ENCODE assay signal across 8 cellular contexts in the genomic region with DNA sequence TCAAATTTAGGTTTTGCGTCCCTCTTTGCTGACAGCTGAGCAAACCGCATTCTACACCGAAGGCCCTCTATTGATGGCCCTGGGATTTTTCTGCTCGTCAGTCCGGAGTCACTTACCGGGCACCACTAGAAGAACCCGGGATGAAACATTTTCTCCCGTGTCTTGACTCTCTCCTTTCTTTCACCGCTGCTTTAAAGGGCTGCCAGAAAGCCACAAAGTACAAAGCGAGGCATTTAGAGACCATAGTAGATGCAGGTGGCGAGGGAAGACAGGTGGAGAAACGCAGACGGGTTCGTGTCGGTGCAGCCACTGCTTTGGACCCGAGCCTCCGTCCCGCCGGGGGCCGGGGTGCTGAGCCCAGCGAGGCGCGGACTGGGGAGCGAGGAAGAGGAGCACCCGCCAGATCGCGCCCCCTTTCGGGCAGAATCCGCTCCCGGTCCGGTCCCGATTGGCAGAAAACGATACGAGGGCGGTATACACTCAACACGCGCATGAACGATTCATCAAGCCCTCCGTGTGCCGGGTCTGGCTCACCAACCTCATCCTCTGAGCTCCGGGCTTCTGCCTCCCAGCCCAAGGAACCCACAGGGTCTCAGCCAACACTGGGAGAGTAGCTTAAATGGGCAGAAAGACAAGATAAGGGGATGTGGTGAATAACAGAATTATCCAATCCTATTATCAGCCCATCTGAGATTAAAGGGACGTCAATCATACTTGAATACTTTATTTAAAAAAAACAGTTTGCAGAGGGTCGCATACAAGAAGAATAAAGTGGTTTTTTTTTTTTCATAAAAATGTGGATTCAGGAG.
DNase-seq lines count a peak whose midpoint lies in the region; ATAC-seq and TF ChIP-seq lines count a peak whose summit lies in the region.

No MANE protein-coding gene starts in this region.

- POLR2A ChIA-PET in SK-N-SH (lab: Yijun Ruan, JAX) = no interaction called here

- H3K4me1 ChIP-seq in SK-N-SH (ENCODE audit: control insufficient read depth in 1 of 2, insufficient read depth in 2 of 2, low read depth in 1 of 2, low read length in 1 of 2) = peaks cover 5 to 6% of the 10 kb centered on the region in 2 experiments; a peak in 2 of 4 replicates

- H3K27me3 ChIP-seq in SK-N-SH (ENCODE audit: insufficient read depth) = peaks cover 16% of the 10 kb centered on the region; the same call in 1 of the 2 replicates

- DNase-seq in G401 (ENCODE audit: low spot score) (peak; percentile 76), HFFc6 (peak; percentile 81), NCI-H1048 (lab: John Stamatoyannopoulos, UW) (peak; percentile 27), SK-N-SH (peak; percentile 80), glomerular visceral epithelial cell (ENCODE audit: extremely low spot score) (peak; percentile 92), omental fat pad (ENCODE audit: low spot score) (peak; percentile 58), superior temporal gyrus (ENCODE audit: extremely low spot score) (peak; percentile 83)
- DNase-seq in activated naive CD4-positive, alpha-beta T cell treated with anti-CD3 and anti-CD28 coated beads, Interleukin-2, amount 50 U/mL, for 16 hours = peak; percentile 91

- H3K36me3 ChIP-seq in SK-N-SH (replicated peaks in 1 of 2; ENCODE audit: control insufficient read depth in 1 of 2, insufficient read depth in 2 of 2, low read length in 1 of 2) = no peaks in the 10 kb centered on the region

- H3K9me3 Mint-ChIP-seq in HFFc6 = no peaks in the 10 kb centered on the region

- peak; percentile 93 for ATAC-seq in omental fat pad (ENCODE audit: low FRiP score)

- CTCF ChIA-PET in SK-N-SH (lab: Yijun Ruan, JAX) = interaction anchor here (0.9 to 3.2 kb wide), 20 partner anchors 10 to 192 kb away, joined by 3 to 25 read pairs (median 8); a partner anchor contains a TSS

- H3K27ac ChIP-seq in SK-N-SH (ENCODE audit: low read depth in 2 of 2, low read length in 1 of 2) = peak overlapping the region; percentile 52 to 56; a peak in 3 of 4 replicates

- H3K4me3 ChIP-seq in SK-N-SH (ENCODE audit: low read depth in 2 of 2, low read length in 1 of 2) = peak overlapping the region; percentile 77 to 92

- under 1% methylated on average over 22 of the region's 43 CpGs for WGBS in SK-N-SH (ENCODE audit: low lambda C conversion rate)

- no peaks in the 10 kb centered on the region for H3K36me3 Mint-ChIP-seq in HFFc6 (ENCODE audit: low read depth)

- H3K9me2 ChIP-seq in SK-N-SH = no peaks in the 10 kb centered on the region

- peak overlapping the region; percentile 99 for H2AFZ ChIP-seq in SK-N-SH (ENCODE audit: low read depth)

- peak overlapping the region; percentile 89 for H3K4me2 ChIP-seq in SK-N-SH

- peak; percentile 88 for TF ChIP-seq CTCF in HFFc6 (IDR thresholded peaks at IDR 0.05)
- peak; percentile 79 for TF ChIP-seq CTCF in SK-N-SH (IDR thresholded peaks at IDR 0.05)
- TF ChIP-seq CTCF in omental fat pad (IDR thresholded peaks at IDR 0.05) = peak in 1 of 3 donors; percentile 8

- H3K9ac ChIP-seq in SK-N-SH = peak overlapping the region; percentile 58; the same call in 1 of the 2 replicates

- in situ Hi-C loops in G401 (cut with HindIII; ENCODE audit: low sequenced_read_pairs) = no loop called here

- H3K9me3 ChIP-seq in SK-N-SH = no peaks in the 10 kb centered on the region

- peaks cover 24% of the 10 kb centered on the region for H3F3A ChIP-seq in SK-N-SH (replicated peaks; ENCODE audit: insufficient read depth)

- peaks cover 4% of the 10 kb centered on the region; the same call in 1 of the 2 replicates for H4K20me1 ChIP-seq in SK-N-SH (ENCODE audit: insufficient read depth)

- H3K27ac Mint-ChIP-seq in HFFc6 = peak overlapping the region; percentile 68

- peaks cover 20% of the 10 kb centered on the region for H3K4me1 Mint-ChIP-seq in HFFc6 (ENCODE audit: low read depth)

- no peaks in the 10 kb centered on the region for H3K79me2 ChIP-seq in SK-N-SH (ENCODE audit: insufficient read depth)

- H3K4me3 Mint-ChIP-seq in HFFc6 = peak overlapping the region; percentile 99

- H3K27me3 Mint-ChIP-seq in HFFc6 (ENCODE audit: insufficient read depth) = peaks cover 13% of the 10 kb centered on the region

- no peak for TF ChIP-seq EP300 in SK-N-SH (IDR thresholded peaks at IDR 0.05; ENCODE audit: borderline replicate concordance in 1 of 2, low read depth in 1 of 2, low read length in 1 of 2)

- TF ChIP-seq RAD21 in SK-N-SH (IDR thresholded peaks at IDR 0.05; ENCODE audit: low read length) = no peak

TF ChIP-seq in SK-N-SH, 30 proteins besides CTCF, POLR2A, EP300 and RAD21:
- TF ChIP-seq MXI1 (IDR thresholded peaks at IDR 0.05; ENCODE audit: low read depth, low read length) (peak; percentile 56; the same call in 1 of the 2 replicates), FOXM1 (IDR thresholded peaks at IDR 0.05; ENCODE audit: low read depth) (no peak), TAF1 (IDR thresholded peaks at IDR 0.05; ENCODE audit: borderline replicate concordance, low read depth, low read length) (no peak), NRF1 (IDR thresholded peaks at IDR 0.05; ENCODE audit: low read depth, low read length) (no peak), GABPA (IDR thresholded peaks at IDR 0.05; ENCODE audit: low read depth) (no peak), SMC3 (IDR thresholded peaks at IDR 0.05; ENCODE audit: low read depth, low read length) (no peak), NFIC (IDR thresholded peaks at IDR 0.05; ENCODE audit: borderline replicate concordance) (peak; percentile 10; the same call in 1 of the 2 replicates), FOXJ3 (CRISPR knock-in tag; IDR thresholded peaks at IDR 0.05) (no peak), CHD2 (IDR thresholded peaks at IDR 0.05; ENCODE audit: low read length, partially characterized antibody) (peak; percentile 45), GATA2 (CRISPR knock-in tag; IDR thresholded peaks at IDR 0.05) (peak; percentile 20; the same call in 1 of the 2 replicates)
- TF ChIP-seq, protein P1, sequence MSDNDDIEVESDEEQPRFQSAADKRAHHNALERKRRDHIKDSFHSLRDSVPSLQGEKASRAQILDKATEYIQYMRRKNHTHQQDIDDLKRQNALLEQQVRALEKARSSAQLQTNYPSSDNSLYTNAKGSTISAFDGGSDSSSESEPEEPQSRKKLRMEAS (IDR thresholded peaks at IDR 0.05; ENCODE audit: low read depth) = peak; percentile 69
- TF ChIP-seq, protein P2, sequence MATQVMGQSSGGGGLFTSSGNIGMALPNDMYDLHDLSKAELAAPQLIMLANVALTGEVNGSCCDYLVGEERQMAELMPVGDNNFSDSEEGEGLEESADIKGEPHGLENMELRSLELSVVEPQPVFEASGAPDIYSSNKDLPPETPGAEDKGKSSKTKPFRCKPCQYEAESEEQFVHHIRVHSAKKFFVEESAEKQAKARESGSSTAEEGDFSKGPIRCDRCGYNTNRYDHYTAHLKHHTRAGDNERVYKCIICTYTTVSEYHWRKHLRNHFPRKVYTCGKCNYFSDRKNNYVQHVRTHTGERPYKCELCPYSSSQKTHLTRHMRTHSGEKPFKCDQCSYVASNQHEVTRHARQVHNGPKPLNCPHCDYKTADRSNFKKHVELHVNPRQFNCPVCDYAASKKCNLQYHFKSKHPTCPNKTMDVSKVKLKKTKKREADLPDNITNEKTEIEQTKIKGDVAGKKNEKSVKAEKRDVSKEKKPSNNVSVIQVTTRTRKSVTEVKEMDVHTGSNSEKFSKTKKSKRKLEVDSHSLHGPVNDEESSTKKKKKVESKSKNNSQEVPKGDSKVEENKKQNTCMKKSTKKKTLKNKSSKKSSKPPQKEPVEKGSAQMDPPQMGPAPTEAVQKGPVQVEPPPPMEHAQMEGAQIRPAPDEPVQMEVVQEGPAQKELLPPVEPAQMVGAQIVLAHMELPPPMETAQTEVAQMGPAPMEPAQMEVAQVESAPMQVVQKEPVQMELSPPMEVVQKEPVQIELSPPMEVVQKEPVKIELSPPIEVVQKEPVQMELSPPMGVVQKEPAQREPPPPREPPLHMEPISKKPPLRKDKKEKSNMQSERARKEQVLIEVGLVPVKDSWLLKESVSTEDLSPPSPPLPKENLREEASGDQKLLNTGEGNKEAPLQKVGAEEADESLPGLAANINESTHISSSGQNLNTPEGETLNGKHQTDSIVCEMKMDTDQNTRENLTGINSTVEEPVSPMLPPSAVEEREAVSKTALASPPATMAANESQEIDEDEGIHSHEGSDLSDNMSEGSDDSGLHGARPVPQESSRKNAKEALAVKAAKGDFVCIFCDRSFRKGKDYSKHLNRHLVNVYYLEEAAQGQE (IDR thresholded peaks at IDR 0.05; ENCODE audit: low read depth, low read length) = no peak
- TF ChIP-seq, protein P3, sequence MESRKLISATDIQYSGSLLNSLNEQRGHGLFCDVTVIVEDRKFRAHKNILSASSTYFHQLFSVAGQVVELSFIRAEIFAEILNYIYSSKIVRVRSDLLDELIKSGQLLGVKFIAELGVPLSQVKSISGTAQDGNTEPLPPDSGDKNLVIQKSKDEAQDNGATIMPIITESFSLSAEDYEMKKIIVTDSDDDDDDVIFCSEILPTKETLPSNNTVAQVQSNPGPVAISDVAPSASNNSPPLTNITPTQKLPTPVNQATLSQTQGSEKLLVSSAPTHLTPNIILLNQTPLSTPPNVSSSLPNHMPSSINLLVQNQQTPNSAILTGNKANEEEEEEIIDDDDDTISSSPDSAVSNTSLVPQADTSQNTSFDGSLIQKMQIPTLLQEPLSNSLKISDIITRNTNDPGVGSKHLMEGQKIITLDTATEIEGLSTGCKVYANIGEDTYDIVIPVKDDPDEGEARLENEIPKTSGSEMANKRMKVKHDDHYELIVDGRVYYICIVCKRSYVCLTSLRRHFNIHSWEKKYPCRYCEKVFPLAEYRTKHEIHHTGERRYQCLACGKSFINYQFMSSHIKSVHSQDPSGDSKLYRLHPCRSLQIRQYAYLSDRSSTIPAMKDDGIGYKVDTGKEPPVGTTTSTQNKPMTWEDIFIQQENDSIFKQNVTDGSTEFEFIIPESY (IDR thresholded peaks at IDR 0.05; ENCODE audit: borderline replicate concordance, low read depth) = no peak

Comparison
In these comparisons a context has a peak if more than half of its experiments do, and no peak if none do; other contexts are left out.
1. Peak in every context shown above with its lines: DNase-seq, ATAC-seq, H3K4me3 ChIP-seq and H3K27ac ChIP-seq.
2. DNase-seq: peak in every context shown above with its lines; median percentile 92 in glomerular visceral epithelial cell; 91 in activated naive CD4-positive, alpha-beta T cell treated with anti-CD3 and anti-CD28 coated beads, Interleukin-2, amount 50 U/mL, for 16 hours; 83 in superior temporal gyrus; 81 in HFFc6; 80 in SK-N-SH; 76 in G401; 58 in omental fat pad; 27 in NCI-H1048.